In the genomic region with DNA sequence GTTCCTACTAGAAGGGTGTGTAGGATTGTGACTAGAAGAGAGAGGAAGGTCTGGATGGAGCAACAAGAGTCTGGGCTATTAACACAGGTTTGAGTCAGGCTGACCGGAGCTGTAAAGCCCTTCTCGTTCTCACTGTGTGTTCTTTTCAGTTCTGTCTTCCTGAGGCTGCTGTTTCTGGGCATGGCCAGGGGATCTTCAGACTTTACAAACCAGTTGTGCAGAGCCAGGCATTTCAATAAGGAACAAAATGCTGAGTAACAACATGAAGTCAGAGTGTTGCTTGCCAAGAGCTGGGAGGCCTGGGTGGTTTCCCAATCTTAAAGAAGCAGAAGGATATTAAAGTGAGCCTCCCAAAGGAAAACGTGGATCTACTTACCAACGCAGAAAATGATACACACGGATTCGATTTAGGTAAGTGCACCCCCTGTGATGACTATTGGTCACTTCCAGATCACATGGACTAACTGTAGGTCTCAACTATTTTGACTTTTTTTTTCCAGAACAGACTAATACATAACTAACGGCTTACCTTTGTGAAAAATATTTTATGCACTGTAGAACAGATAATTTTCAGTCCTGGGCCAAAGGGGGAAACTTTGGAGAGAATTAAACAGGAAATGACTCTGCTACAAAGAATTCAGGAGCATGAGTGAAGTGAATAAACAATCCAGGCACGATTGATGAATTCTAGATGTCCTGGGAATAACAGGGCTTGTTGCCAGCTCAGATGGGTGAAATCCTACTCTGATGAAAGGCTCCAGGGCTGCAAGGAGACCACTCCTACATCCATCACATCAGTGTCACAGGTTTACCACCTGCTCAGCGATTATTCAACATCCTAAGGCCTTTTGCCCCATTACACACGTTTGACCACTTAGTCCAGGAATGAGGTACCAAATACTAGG, we compare ENCODE assay signal across 8 cellular contexts.
DNase-seq lines count a peak whose midpoint lies in the region; ATAC-seq and TF ChIP-seq lines count a peak whose summit lies in the region.

No MANE protein-coding gene starts in this region.

- DNase-seq in C1 segment of cervical spinal cord (lab: John Stamatoyannopoulos, UW) (peak in 13 of 14 donors; percentile 5 to 79 (median 40)), Right ventricle myocardium superior (peak; percentile 80), psoas muscle (peak; percentile 74 to 82), COR-L47 (lab: John Stamatoyannopoulos, UW) (no peak)
- DNase-seq in activated CD4-positive, CD25-positive, alpha-beta regulatory T cell treated with anti-CD3 and anti-CD28 coated beads, Interleukin-2, amount 50 U/mL, for 72 hours = no peak

- no peaks in the 10 kb centered on the region for H3K9me3 ChIP-seq in psoas muscle

- intact Hi-C loops in Right ventricle myocardium superior (cut with DNase I) (no loop called here), psoas muscle (cut with DNase I) (loop anchor here in 1 of 2 donors (5.0 kb wide), 1 partner anchor 131 kb away; a partner anchor contains a TSS)

- H3K27ac ChIP-seq in VCaP (peak overlapping the region; percentile 55), psoas muscle (peak overlapping the region; percentile 82)

- no peaks in the 10 kb centered on the region for H3K36me3 ChIP-seq in psoas muscle (ENCODE audit: insufficient read depth in 1 of 2, low read depth in 1 of 2)

- WGBS in psoas muscle, 3 donors = 23 to 25% (median 23%) methylated on average over 10 of the region's 10 CpGs

- peak overlapping the region; percentile 31 for H3K4me3 ChIP-seq in psoas muscle

- ATAC-seq in HG03045 (IDR thresholded peaks at IDR 0.05; ENCODE audit: unreplicated experiment) (peak; percentile 62), Right ventricle myocardium superior (ENCODE audit: poor library complexity) (peak; percentile 86), psoas muscle (peak; percentile 77 to 96 (median 90)), GM18873 (IDR thresholded peaks at IDR 0.05; ENCODE audit: low FRiP score, unreplicated experiment) (no peak)

- TF ChIP-seq CTCF in VCaP (conservative IDR thresholded peaks at IDR 0.05) = no peak
- no peak for TF ChIP-seq CTCF in psoas muscle (IDR thresholded peaks at IDR 0.05)

- H3K4me1 ChIP-seq in psoas muscle = peaks cover 13% of the 10 kb centered on the region

- H3K27me3 ChIP-seq in psoas muscle (ENCODE audit: insufficient read depth in 3 of 3, low read length in 2 of 3) = no peaks in the 10 kb centered on the region

Comparison
In these comparisons a context has a peak if more than half of its experiments do, and no peak if none do; other contexts are left out.
1. DNase-seq: peak in C1 segment of cervical spinal cord (13 of 14), Right ventricle myocardium superior (single experiment) and psoas muscle (2 of 2); none in COR-L47 (single experiment) and activated CD4-positive, CD25-positive, alpha-beta regulatory T cell treated with anti-CD3 and anti-CD28 coated beads, Interleukin-2, amount 50 U/mL, for 72 hours (single experiment).